1 cellular context compared by ENCODE assay signal in the genomic region with DNA sequence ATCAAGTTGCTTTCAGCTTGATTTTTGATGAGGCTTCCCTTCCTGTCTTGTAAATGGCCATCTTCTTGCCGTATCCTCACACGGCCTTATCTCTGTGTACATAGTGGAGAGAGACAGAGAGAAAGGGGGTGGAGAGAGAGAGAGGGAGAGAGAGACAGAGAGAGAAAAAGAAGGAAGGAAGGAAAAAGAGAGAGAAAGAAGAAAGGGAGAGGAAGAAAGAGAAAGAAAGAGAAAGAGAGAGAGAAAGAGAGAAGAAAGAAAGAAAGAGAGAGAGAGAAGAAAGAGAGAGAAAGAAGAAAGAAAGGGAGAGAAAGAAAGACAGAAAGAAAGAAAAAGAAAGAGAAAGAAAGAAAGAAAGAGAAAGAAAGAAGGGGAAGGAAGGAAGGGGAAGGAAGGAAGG.
TF ChIP-seq lines count a peak whose summit lies in the region.

No MANE protein-coding gene starts in this region.

TF ChIP-seq in HEK293, 187 proteins besides CTCF, POLR2A, EP300 and RAD21 (continued from another document):
- TF ChIP-seq, protein P1, sequence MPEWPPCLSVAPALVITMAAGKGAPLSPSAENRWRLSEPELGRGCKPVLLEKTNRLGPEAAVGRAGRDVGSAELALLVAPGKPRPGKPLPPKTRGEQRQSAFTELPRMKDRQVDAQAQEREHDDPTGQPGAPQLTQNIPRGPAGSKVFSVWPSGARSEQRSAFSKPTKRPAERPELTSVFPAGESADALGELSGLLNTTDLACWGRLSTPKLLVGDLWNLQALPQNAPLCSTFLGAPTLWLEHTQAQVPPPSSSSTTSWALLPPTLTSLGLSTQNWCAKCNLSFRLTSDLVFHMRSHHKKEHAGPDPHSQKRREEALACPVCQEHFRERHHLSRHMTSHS (tag by site-specific recombination; IDR thresholded peaks at IDR 0.05) = no peak
- TF ChIP-seq, protein P2, sequence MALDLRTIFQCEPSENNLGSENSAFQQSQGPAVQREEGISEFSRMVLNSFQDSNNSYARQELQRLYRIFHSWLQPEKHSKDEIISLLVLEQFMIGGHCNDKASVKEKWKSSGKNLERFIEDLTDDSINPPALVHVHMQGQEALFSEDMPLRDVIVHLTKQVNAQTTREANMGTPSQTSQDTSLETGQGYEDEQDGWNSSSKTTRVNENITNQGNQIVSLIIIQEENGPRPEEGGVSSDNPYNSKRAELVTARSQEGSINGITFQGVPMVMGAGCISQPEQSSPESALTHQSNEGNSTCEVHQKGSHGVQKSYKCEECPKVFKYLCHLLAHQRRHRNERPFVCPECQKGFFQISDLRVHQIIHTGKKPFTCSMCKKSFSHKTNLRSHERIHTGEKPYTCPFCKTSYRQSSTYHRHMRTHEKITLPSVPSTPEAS (tag by site-specific recombination; IDR thresholded peaks at IDR 0.05) = no peak
- no peak for TF ChIP-seq ZNF664 (tag by site-specific recombination; IDR thresholded peaks at IDR 0.05)
- TF ChIP-seq ZNF555 (tag by site-specific recombination; conservative IDR thresholded peaks at IDR 0.05) = no peak
- TF ChIP-seq ZNF132 (tag by site-specific recombination; IDR thresholded peaks at IDR 0.05; ENCODE audit: borderline replicate concordance) = no peak
- TF ChIP-seq, protein P3, sequence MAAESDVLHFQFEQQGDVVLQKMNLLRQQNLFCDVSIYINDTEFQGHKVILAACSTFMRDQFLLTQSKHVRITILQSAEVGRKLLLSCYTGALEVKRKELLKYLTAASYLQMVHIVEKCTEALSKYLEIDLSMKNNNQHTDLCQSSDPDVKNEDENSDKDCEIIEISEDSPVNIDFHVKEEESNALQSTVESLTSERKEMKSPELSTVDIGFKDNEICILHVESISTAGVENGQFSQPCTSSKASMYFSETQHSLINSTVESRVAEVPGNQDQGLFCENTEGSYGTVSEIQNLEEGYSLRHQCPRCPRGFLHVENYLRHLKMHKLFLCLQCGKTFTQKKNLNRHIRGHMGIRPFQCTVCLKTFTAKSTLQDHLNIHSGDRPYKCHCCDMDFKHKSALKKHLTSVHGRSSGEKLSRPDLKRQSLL (tag by site-specific recombination; IDR thresholded peaks at IDR 0.05) = no peak
TF ChIP-seq in HEK293: peak in this region for 4.
